Comparison of ENCODE assay signal across 16 cellular contexts in genomic region chr3:188320757-188321156, GRCh38.
DNase-seq lines count a peak whose midpoint lies in the region; ATAC-seq and TF ChIP-seq lines count a peak whose summit lies in the region.
"Had no signal": no experiment of that assay in that cellular context is flagged by ENCODE, and none has a peak within 500 bp of the region (broad histone marks: within the 10 kb centered on the region; RNA-seq: fewer than 3 reads in every experiment).

No MANE protein-coding gene starts in this region.

- H3K9me3 ChIP-seq in mammary epithelial cell (replicated peaks; ENCODE audit: insufficient read depth, low read length) (no peaks in the 10 kb centered on the region), Karpas-422 (ENCODE audit: low read length) (no peaks in the 10 kb centered on the region)
- H3K9me3 ChIP-seq: stomach had no signal

- H3K4me1 ChIP-seq in mammary epithelial cell (ENCODE audit: insufficient read depth, low read length) (peaks cover 48% of the 10 kb centered on the region), Karpas-422 (ENCODE audit: low read length) (no peaks in the 10 kb centered on the region)

- POLR2A ChIA-PET in MCF 10A (lab: Yijun Ruan, JAX): no interaction called here
- POLR2A ChIA-PET in activated B cell treated with CpG ODN at 0.5 μM for 24 hours (lab: Charles Lee): interaction anchor here (0.8 to 1.2 kb wide), 2 partner anchors 47 to 118 kb away, joined by 3 read pairs; no protein-coding TSS in a partner anchor

- DNase-seq in mammary epithelial cell (peak; percentile 73), MCF 10A (ENCODE audit: unreplicated experiment) (no peak), activated B cell treated with CpG ODN at 0.5 μM for 24 hours (no peak), fibroblast of the aortic adventitia (ENCODE audit: low read depth) (peak; percentile 52), DMS53 treated with DMSO at 0.1 percent for 48 hours (lab: John Stamatoyannopoulos, UW; ENCODE audit: unreplicated experiment) (no peak), Karpas-422 (no peak)
- DNase-seq: cortex of kidney, NCI-H1092, NCI-H446, nucleus accumbens, small intestine, stomach had no signal

- BruUV-seq in mammary epithelial cell (replicated peaks; lab: Mats Ljungman, UMichigan): no TSS peak
- no TSS peak for BruUV-seq in MCF 10A (replicated peaks; lab: Mats Ljungman, UMichigan)

- H3K79me2 ChIP-seq in mammary epithelial cell (ENCODE audit: insufficient read depth, low read length): peaks cover 14% of the 10 kb centered on the region
- no peaks in the 10 kb centered on the region for H3K79me2 ChIP-seq in Karpas-422 (ENCODE audit: low read length)

- intact Hi-C loops in mammary epithelial cell (cut with micrococcal nuclease) (no loop called here), MCF 10A (cut with micrococcal nuclease) (no loop called here), activated B cell treated with CpG ODN at 0.5 μM for 24 hours (cut with micrococcal nuclease) (no loop called here)

- H3K36me3 ChIP-seq in mammary epithelial cell (ENCODE audit: insufficient read depth, low read length) (no peaks in the 10 kb centered on the region), Karpas-422 (ENCODE audit: insufficient read depth, low read length) (no peaks in the 10 kb centered on the region)

- H3K27me3 Mint-ChIP-seq in MCF 10A (ENCODE audit: insufficient read depth, unreplicated experiment) (no peaks in the 10 kb centered on the region), activated B cell treated with CpG ODN at 0.5 μM for 24 hours (no peaks in the 10 kb centered on the region)

- H2AFZ ChIP-seq in mammary epithelial cell (ENCODE audit: low read depth, low read length): no peak overlapping the region
- H2AFZ ChIP-seq in Karpas-422 (ENCODE audit: low read length): no peak overlapping the region

- H3K4me3 Mint-ChIP-seq in MCF 10A (ENCODE audit: unreplicated experiment): no peak overlapping the region
- H3K4me3 Mint-ChIP-seq in activated B cell treated with CpG ODN at 0.5 μM for 24 hours: peak overlapping the region; percentile 3

- no peaks in the 10 kb centered on the region for H4K20me1 ChIP-seq in mammary epithelial cell (ENCODE audit: insufficient read depth, low read length)
- H4K20me1 ChIP-seq in Karpas-422 (ENCODE audit: insufficient read depth, low read depth, low read length): no peaks in the 10 kb centered on the region

- H3K36me3 Mint-ChIP-seq in MCF 10A (ENCODE audit: insufficient read depth, unreplicated experiment): no peaks in the 10 kb centered on the region
- peaks cover 3% of the 10 kb centered on the region for H3K36me3 Mint-ChIP-seq in activated B cell treated with CpG ODN at 0.5 μM for 24 hours (ENCODE audit: low read depth)

- ATAC-seq in activated B cell treated with CpG ODN at 0.5 μM for 24 hours (ENCODE audit: low read depth) (no peak), HG03439 (IDR thresholded peaks at IDR 0.05; ENCODE audit: unreplicated experiment) (no peak), GM21423 (IDR thresholded peaks at IDR 0.05; ENCODE audit: unreplicated experiment) (no peak)

- H3K27me3 ChIP-seq in mammary epithelial cell (ENCODE audit: insufficient read depth, low read length) (no peaks in the 10 kb centered on the region), Karpas-422 (ENCODE audit: low read length) (no peaks in the 10 kb centered on the region)
- H3K27me3 ChIP-seq: stomach had no signal

- H3K9me2 ChIP-seq in Karpas-422 (replicated peaks; ENCODE audit: insufficient read depth, low read length): no peaks in the 10 kb centered on the region

- WGBS in mammary epithelial cell (ENCODE audit: low coverage, missing lambda C conversion rate): 57% methylated on average over 3 of the region's 3 CpGs

- in situ Hi-C loops in mammary epithelial cell (cut with MboI; ENCODE audit: low sequenced_read_pairs in 2 of 2): no loop called here

- H3K9me3 Mint-ChIP-seq in MCF 10A (ENCODE audit: unreplicated experiment): no peaks in the 10 kb centered on the region
- H3K9me3 Mint-ChIP-seq in activated B cell treated with CpG ODN at 0.5 μM for 24 hours: peaks cover 3% of the 10 kb centered on the region

- H3K27ac ChIP-seq in mammary epithelial cell (ENCODE audit: insufficient read depth, low read depth, low read length) (no peak overlapping the region), Karpas-422 (ENCODE audit: low read length) (no peak overlapping the region)
- H3K27ac ChIP-seq: VCaP had no signal

- H3K27ac Mint-ChIP-seq in MCF 10A (ENCODE audit: low read depth, unreplicated experiment) (no peak overlapping the region), activated B cell treated with CpG ODN at 0.5 μM for 24 hours (peak overlapping the region; percentile 19)
- H3K27ac Mint-ChIP-seq: activated naive CD4-positive, alpha-beta T cell treated with anti-CD3 and anti-CD28 coated beads, Interleukin-2, amount 50 U/mL, for 72 hours had no signal

- dilution Hi-C loops in mammary epithelial cell (cut with HindIII; ENCODE audit: low sequenced_read_pairs): no loop called here

- H3K9ac ChIP-seq in mammary epithelial cell (ENCODE audit: insufficient read depth, low read length): no peak overlapping the region
- H3K9ac ChIP-seq in Karpas-422 (ENCODE audit: low read length): no peak overlapping the region

- CTCF ChIA-PET in mammary epithelial cell (lab: Charles Lee; ENCODE audit: low non-redundant PET) (no interaction called here), MCF 10A (lab: Yijun Ruan, JAX) (no interaction called here), activated B cell treated with CpG ODN at 0.5 μM for 24 hours (lab: Charles Lee) (no interaction called here)

- no peak overlapping the region for H3K4me2 ChIP-seq in mammary epithelial cell (ENCODE audit: insufficient read depth, low read depth, low read length)
- no peak overlapping the region for H3K4me2 ChIP-seq in Karpas-422 (ENCODE audit: low read depth, low read length, poor library complexity, severe bottlenecking)

- peaks cover 8% of the 10 kb centered on the region for H3K4me1 Mint-ChIP-seq in MCF 10A (ENCODE audit: insufficient read depth, unreplicated experiment)
- H3K4me1 Mint-ChIP-seq in activated B cell treated with CpG ODN at 0.5 μM for 24 hours: peaks cover 49% of the 10 kb centered on the region

- TF ChIP-seq CTCF in mammary epithelial cell (conservative IDR thresholded peaks at IDR 0.05 in 1 of 2, IDR thresholded peaks at IDR 0.05 in 1 of 2; ENCODE audit: extremely low read depth in 1 of 2, insufficient read depth in 1 of 2, low read depth in 1 of 2, low read length in 2 of 2) (no peak), MCF 10A (IDR thresholded peaks at IDR 0.05; ENCODE audit: unreplicated experiment) (no peak), activated B cell treated with CpG ODN at 0.5 μM for 24 hours (IDR thresholded peaks at IDR 0.05) (no peak), fibroblast of the aortic adventitia (IDR thresholded peaks at IDR 0.05; ENCODE audit: insufficient read depth, low read length) (peak; percentile 13)

- H3K4me3 ChIP-seq in mammary epithelial cell (replicated peaks in 1 of 3; ENCODE audit: insufficient read depth in 1 of 3, low read depth in 2 of 3, low read length in 3 of 3) (no peak overlapping the region), fibroblast of the aortic adventitia (ENCODE audit: low read depth, low read length) (no peak overlapping the region), Karpas-422 (ENCODE audit: low read length) (no peak overlapping the region)
- H3K4me3 ChIP-seq: stomach had no signal

Comparison
In these comparisons a context has a peak if more than half of its experiments do, and no peak if none do; other contexts are left out.
1. DNase-seq: peak in mammary epithelial cell (single experiment) and fibroblast of the aortic adventitia (single experiment); none in MCF 10A (single experiment), activated B cell treated with CpG ODN at 0.5 μM for 24 hours (single experiment), DMS53 treated with DMSO at 0.1 percent for 48 hours (single experiment) and Karpas-422 (single experiment).